Comparison of ENCODE assay signal across 22 cellular contexts in genomic region chr11:100978442-100978841, GRCh38.
"Had no signal": no experiment of that assay in that cellular context is flagged by ENCODE, and none has a peak within 500 bp of the region (broad histone marks: within the 10 kb centered on the region; RNA-seq: fewer than 3 reads in every experiment).

No MANE protein-coding gene starts in this region.

- DNase-seq: colonic mucosa; dermis blood vessel endothelial cell; erythroblast; foreskin keratinocyte; kidney; left cardiac atrium; left ventricle myocardium inferior; lower lobe of right lung; naive thymus-derived CD4-positive, alpha-beta T cell; nephron progenitor cell; psoas muscle; retina; right lobe of liver; stimulated activated CD4-positive, alpha-beta T cell treated with anti-CD3 and anti-CD28 coated beads, Interleukin-4, amount 100 ng/mL, for 1 hour; stimulated activated CD8-positive, alpha-beta memory T cell treated with anti-CD3 and anti-CD28 coated beads, Interleukin-4, amount 100 ng/mL, for 48 hours; stimulated activated naive CD8-positive, alpha-beta T cell treated with anti-CD3 and anti-CD28 coated beads, Interleukin-15, Interleukin-2, amounts not matched to agents 100 U/mL and 50 U/mL, for 24 hours; upper lobe of right lung had no signal

- H3K9me3 Mint-ChIP-seq: memory B cell, nephron progenitor cell had no signal

- H3K4me1 ChIP-seq: colonic mucosa, foreskin keratinocyte, left ventricle myocardium inferior, lower lobe of right lung, psoas muscle, right lobe of liver, tibial nerve, upper lobe of right lung had no signal

- H3K27ac ChIP-seq: colonic mucosa, foreskin keratinocyte, left ventricle myocardium inferior, lower lobe of right lung, neutrophil, psoas muscle, right lobe of liver, tibial nerve, upper lobe of right lung had no signal

- H3K4me3 ChIP-seq: colonic mucosa, left ventricle myocardium inferior, lower lobe of right lung, psoas muscle, right lobe of liver, tibial nerve, upper lobe of right lung had no signal

- H3K36me3 Mint-ChIP-seq: naive thymus-derived CD4-positive, alpha-beta T cell; stimulated activated effector memory CD8-positive, alpha-beta T cell treated with anti-CD3 and anti-CD28 coated beads, Interleukin-12 subunit alpha, Interleukin-12 subunit beta, amount 100 ng/mL, for 72 hours had no signal

- H3K4me1 Mint-ChIP-seq: memory B cell; naive thymus-derived CD4-positive, alpha-beta T cell; nephron progenitor cell; stimulated activated effector memory CD8-positive, alpha-beta T cell treated with anti-CD3 and anti-CD28 coated beads, Interleukin-12 subunit alpha, Interleukin-12 subunit beta, amount 100 ng/mL, for 72 hours had no signal

- H3K4me3 Mint-ChIP-seq: memory B cell; naive thymus-derived CD4-positive, alpha-beta T cell; nephron progenitor cell; stimulated activated effector memory CD8-positive, alpha-beta T cell treated with anti-CD3 and anti-CD28 coated beads, Interleukin-12 subunit alpha, Interleukin-12 subunit beta, amount 100 ng/mL, for 72 hours had no signal

- ATAC-seq: foreskin keratinocyte; left cardiac atrium; lower lobe of right lung; naive thymus-derived CD4-positive, alpha-beta T cell; psoas muscle; right lobe of liver; stimulated activated effector memory CD8-positive, alpha-beta T cell treated with anti-CD3 and anti-CD28 coated beads, Interleukin-12 subunit alpha, Interleukin-12 subunit beta, amount 100 ng/mL, for 72 hours; stimulated activated naive CD8-positive, alpha-beta T cell treated with anti-CD3 and anti-CD28 coated beads, Interleukin-15, Interleukin-2, amounts not matched to agents 100 U/mL and 50 U/mL, for 24 hours; upper lobe of right lung had no signal

- H3K27me3 Mint-ChIP-seq: memory B cell; naive thymus-derived CD4-positive, alpha-beta T cell had no signal

- H3K27ac Mint-ChIP-seq: naive thymus-derived CD4-positive, alpha-beta T cell; nephron progenitor cell; stimulated activated effector memory CD8-positive, alpha-beta T cell treated with anti-CD3 and anti-CD28 coated beads, Interleukin-12 subunit alpha, Interleukin-12 subunit beta, amount 100 ng/mL, for 72 hours had no signal

- H3K9me3 ChIP-seq: colonic mucosa, left ventricle myocardium inferior, lower lobe of right lung, neutrophil, psoas muscle, right lobe of liver, tibial nerve, upper lobe of right lung had no signal

- H3K27me3 ChIP-seq: colonic mucosa, foreskin keratinocyte, neutrophil, right lobe of liver, tibial nerve, upper lobe of right lung had no signal

- FAIRE-seq: endothelial cell of umbilical vein, kidney had no signal

- H3K36me3 ChIP-seq: colonic mucosa, neutrophil, upper lobe of right lung had no signal
